ENCODE assay signal across 1 cellular context in genomic region chr21:37269481-37269880, GRCh38.
TF ChIP-seq lines count a peak whose summit lies in the region.

No MANE protein-coding gene starts in this region.

TF ChIP-seq in K562, 482 proteins besides CTCF, POLR2A, EP300 and RAD21:
- TF ChIP-seq BRF1 (IDR thresholded peaks at IDR 0.05; ENCODE audit: borderline replicate concordance, extremely low read depth, insufficient read length) (no peak), NCOR1 (IDR thresholded peaks at IDR 0.05) (no peak), MITF (IDR thresholded peaks at IDR 0.05) (no peak), ZNF444 (CRISPR knock-in tag; IDR thresholded peaks at IDR 0.05) (no peak), CTBP1 (IDR thresholded peaks at IDR 0.05; ENCODE audit: borderline replicate concordance) (0 out of 2 replicates have a peak, but pooled peaks have one; percentile 7), ZNF354B (CRISPR knock-in tag; IDR thresholded peaks at IDR 0.05) (no peak), PRMT5 (CRISPR knock-in tag; IDR thresholded peaks at IDR 0.05) (no peak), VEZF1 (CRISPR knock-in tag; IDR thresholded peaks at IDR 0.05) (peak; percentile 31; the same call in 1 of the 2 replicates), GABPB2 (CRISPR knock-in tag; conservative IDR thresholded peaks at IDR 0.05) (no peak), FOXP1 (CRISPR knock-in tag; IDR thresholded peaks at IDR 0.05) (no peak), DPF2 (IDR thresholded peaks at IDR 0.05) (peak; percentile 38; the same call in 1 of the 2 replicates), ZNF592 (IDR thresholded peaks at IDR 0.05) (peak; percentile 83), PBX2 (CRISPR knock-in tag; IDR thresholded peaks at IDR 0.05; ENCODE audit: low read depth) (no peak), PBX2 (tag; conservative IDR thresholded peaks at IDR 0.05; ENCODE audit: low read depth) (peak; percentile 33; the same call in 1 of the 2 replicates), RBBP5 (IDR thresholded peaks at IDR 0.05; ENCODE audit: borderline replicate concordance, insufficient read depth, low read length, poor library complexity, severe bottlenecking) (no peak), U2AF2 (optimal IDR thresholded peaks at IDR 0.05; ENCODE audit: low read depth, low read length) (no peak), AFF1 (IDR thresholded peaks at IDR 0.05; ENCODE audit: low read depth in 1 of 2, partially characterized antibody in 2 of 2) (no peak), EGR1 (conservative IDR thresholded peaks at IDR 0.05) (peak; percentile 76), ZNF277 (CRISPR knock-in tag; IDR thresholded peaks at IDR 0.05; ENCODE audit: borderline replicate concordance) (no peak), TRIM25 (IDR thresholded peaks at IDR 0.05; ENCODE audit: borderline replicate concordance) (no peak), KAT8 (IDR thresholded peaks at IDR 0.05; ENCODE audit: low read depth) (no peak), SIN3B (IDR thresholded peaks at IDR 0.05; ENCODE audit: low read depth) (no peak), MEIS2 (IDR thresholded peaks at IDR 0.05; ENCODE audit: partially characterized antibody) (peak; percentile 12), HEY1 (CRISPR knock-in tag; IDR thresholded peaks at IDR 0.05; ENCODE audit: borderline replicate concordance) (no peak), GTF3C2 (IDR thresholded peaks at IDR 0.05; ENCODE audit: borderline replicate concordance, extremely low read depth, insufficient read length) (no peak), NCOA4 (IDR thresholded peaks at IDR 0.05; ENCODE audit: partially characterized antibody) (no peak), ZNF586 (CRISPR knock-in tag; conservative IDR thresholded peaks at IDR 0.05) (no peak), SRF (CRISPR knock-in tag; IDR thresholded peaks at IDR 0.05) (no peak)
